Comparison of ENCODE assay signal across 1 cellular context in genomic region chr12:77229640-77230442, GRCh38.
TF ChIP-seq lines count a peak whose summit lies in the region.

No MANE protein-coding gene starts in this region.

TF ChIP-seq in HepG2, 621 proteins besides CTCF, POLR2A, EP300 and RAD21 (continued from another document):
- TF ChIP-seq ZNF609 (CRISPR knock-in tag; IDR thresholded peaks at IDR 0.05; ENCODE audit: borderline replicate concordance) (no peak), ZMAT5 (CRISPR knock-in tag; IDR thresholded peaks at IDR 0.05; ENCODE audit: borderline replicate concordance, low read depth) (no peak), HOXA5 (CRISPR knock-in tag; IDR thresholded peaks at IDR 0.05) (no peak), ELF3 (CRISPR knock-in tag; IDR thresholded peaks at IDR 0.05) (no peak)
